Comparison of ENCODE assay signal across 20 cellular contexts in genomic region chr2:171482877-171483276, GRCh38. TPM values are rescaled to one million over a fixed set of nuclear protein-coding genes. Genes with fewer than 3 reads are reported as not detected.
DNase-seq lines count a peak whose midpoint lies in the region; ATAC-seq and TF ChIP-seq lines count a peak whose summit lies in the region.
"Had no signal": no experiment of that assay in that cellular context is flagged by ENCODE, and none has a peak within 500 bp of the region (broad histone marks: within the 10 kb centered on the region; RNA-seq: fewer than 3 reads in every experiment).

No MANE protein-coding gene starts in this region.

- H3K36me3 Mint-ChIP-seq in HFFc6 (ENCODE audit: low read depth), result peaks cover 29% of the 10 kb centered on the region
- H3K36me3 Mint-ChIP-seq in stimulated activated memory B cell treated with anti-CD40 and anti-IgM and Interleukin-4, amounts not matched to agents 10 μg/mL and 1 μg/mL and 100 μg/mL, for 72 hours, result peaks cover 70% of the 10 kb centered on the region

- DNase-seq in A172 (ENCODE audit: low spot score) (peak; percentile 58), HFFc6 (peak; percentile 36), choroid plexus epithelial cell (ENCODE audit: low read depth) (peak; percentile 27), kidney glomerular epithelial cell (lab: John Stamatoyannopoulos, UW) (peak; percentile 37), gastrocnemius medialis (no peak)
- DNase-seq: 8988T; activated B cell treated with CpG ODN at 0.5 μM for 24 hours; amygdala; CD4-positive, alpha-beta memory T cell; lower lobe of right lung; NCI-H1048; NCI-H2171 treated with DMSO at 0.1 percent for 48 hours; sigmoid colon; stimulated activated CD4-positive, alpha-beta T cell treated with anti-CD3 and anti-CD28 coated beads, Interleukin-2, amount 100 ng/mL, for 48 hours; T-helper 1 cell had no signal

- ATAC-seq in HG03280 (IDR thresholded peaks at IDR 0.05; ENCODE audit: unreplicated experiment) (no peak), gastrocnemius medialis (no peak), GM21619 (IDR thresholded peaks at IDR 0.05; ENCODE audit: unreplicated experiment) (no peak)
- ATAC-seq in stimulated activated memory B cell treated with anti-CD40 and anti-IgM and Interleukin-4, amounts not matched to agents 10 μg/mL and 1 μg/mL and 100 μg/mL, for 72 hours, result no peak
- ATAC-seq: lower lobe of right lung had no signal

- no peaks in the 10 kb centered on the region for H3K9me3 ChIP-seq in gastrocnemius medialis
- H3K9me3 ChIP-seq: lower lobe of right lung, sigmoid colon, thoracic aorta had no signal

- intact Hi-C loops in gastrocnemius medialis (cut with DNase I; ENCODE audit: low total_unique reads), result no loop called here

- no peak for TF ChIP-seq POLR2A in gastrocnemius medialis (IDR thresholded peaks at IDR 0.05)

- TF ChIP-seq CTCF in HFFc6 (IDR thresholded peaks at IDR 0.05), result no peak
- no peak for TF ChIP-seq CTCF in choroid plexus epithelial cell (conservative IDR thresholded peaks at IDR 0.05; ENCODE audit: low read depth, low read length)
- no peak for TF ChIP-seq CTCF in gastrocnemius medialis (IDR thresholded peaks at IDR 0.05 in 4 of 5, conservative IDR thresholded peaks at IDR 0.05 in 1 of 5)

- H3K4me1 Mint-ChIP-seq in HFFc6 (ENCODE audit: low read depth), result peaks cover 39% of the 10 kb centered on the region
- H3K4me1 Mint-ChIP-seq in stimulated activated memory B cell treated with anti-CD40 and anti-IgM and Interleukin-4, amounts not matched to agents 10 μg/mL and 1 μg/mL and 100 μg/mL, for 72 hours, result no peaks in the 10 kb centered on the region
- H3K4me1 Mint-ChIP-seq: activated B cell treated with CpG ODN at 0.5 μM for 24 hours had no signal

- H3K27me3 Mint-ChIP-seq in HFFc6 (ENCODE audit: insufficient read depth), result no peaks in the 10 kb centered on the region
- H3K27me3 Mint-ChIP-seq in stimulated activated memory B cell treated with anti-CD40 and anti-IgM and Interleukin-4, amounts not matched to agents 10 μg/mL and 1 μg/mL and 100 μg/mL, for 72 hours, result no peaks in the 10 kb centered on the region
- H3K27me3 Mint-ChIP-seq: activated B cell treated with CpG ODN at 0.5 μM for 24 hours; CD4-positive, alpha-beta memory T cell had no signal

- H3K4me3 ChIP-seq in choroid plexus epithelial cell (ENCODE audit: low read depth, low read length), result no peak overlapping the region
- H3K4me3 ChIP-seq in gastrocnemius medialis, result no peak overlapping the region
- H3K4me3 ChIP-seq: lower lobe of right lung, sigmoid colon, thoracic aorta had no signal

- H3K36me3 ChIP-seq in gastrocnemius medialis, result peaks cover 0 to 19% of the 10 kb centered on the region in 2 donors
- H3K36me3 ChIP-seq: thoracic aorta had no signal

- no peak overlapping the region; the same call in 1 of the 2 replicates for H3K27ac Mint-ChIP-seq in HFFc6
- no peak overlapping the region for H3K27ac Mint-ChIP-seq in stimulated activated memory B cell treated with anti-CD40 and anti-IgM and Interleukin-4, amounts not matched to agents 10 μg/mL and 1 μg/mL and 100 μg/mL, for 72 hours
- H3K27ac Mint-ChIP-seq: activated B cell treated with CpG ODN at 0.5 μM for 24 hours had no signal

- no peaks in the 10 kb centered on the region for H3K9me3 Mint-ChIP-seq in HFFc6
- H3K9me3 Mint-ChIP-seq in stimulated activated memory B cell treated with anti-CD40 and anti-IgM and Interleukin-4, amounts not matched to agents 10 μg/mL and 1 μg/mL and 100 μg/mL, for 72 hours, result no peaks in the 10 kb centered on the region
- H3K9me3 Mint-ChIP-seq: activated B cell treated with CpG ODN at 0.5 μM for 24 hours; CD4-positive, alpha-beta memory T cell had no signal

- H3K4me1 ChIP-seq in gastrocnemius medialis, result no peaks in the 10 kb centered on the region
- H3K4me1 ChIP-seq: lower lobe of right lung had no signal

- no peak overlapping the region for H3K27ac ChIP-seq in gastrocnemius medialis
- H3K27ac ChIP-seq: epithelial cell of prostate, lower lobe of right lung, sigmoid colon, thoracic aorta had no signal

- in situ Hi-C loops in gastrocnemius medialis (cut with MboI; ENCODE audit: low sequenced_read_pairs in 4 of 4), result no loop called here

- no peak overlapping the region for H3K4me3 Mint-ChIP-seq in HFFc6
- H3K4me3 Mint-ChIP-seq in stimulated activated memory B cell treated with anti-CD40 and anti-IgM and Interleukin-4, amounts not matched to agents 10 μg/mL and 1 μg/mL and 100 μg/mL, for 72 hours, result no peak overlapping the region
- H3K4me3 Mint-ChIP-seq: activated B cell treated with CpG ODN at 0.5 μM for 24 hours; CD4-positive, alpha-beta memory T cell had no signal

- H3K27me3 ChIP-seq in gastrocnemius medialis, result no peaks in the 10 kb centered on the region
- H3K27me3 ChIP-seq: sigmoid colon had no signal

RNA-seq across cellular contexts. Expression of gene CYBRD1, which starts 39.4 kb away (rescaled TPM):
- 159 and 186 TPM in 2 replicates for total RNA-seq in A172 (2014; rRNA removed; shearing (Covaris generic))
- 100 to 1,000 TPM; 108 to 141 (median 131) TPM for total RNA-seq in HFFc6 (2021; fragmentation: NEBNext Ultra II Directional; extraction: Animal tissue kit (Norgen Biotek cat#: 25700))
- 10 to 100 TPM; 42.3 to 49.0 (median 43.4) TPM for total RNA-seq in gastrocnemius medialis

RNA-seq across cellular contexts. Expression of gene DCAF17, which starts 48.9 kb away (rescaled TPM):
- total RNA-seq in A172 (2014; rRNA removed; shearing (Covaris generic)), result 27.8 and 35.5 TPM in 2 replicates
- total RNA-seq in HFFc6 (2021; fragmentation: NEBNext Ultra II Directional; extraction: Animal tissue kit (Norgen Biotek cat#: 25700)), result 10 to 100 TPM; 12.8 to 17.6 (median 15.2) TPM
- 10 to 100 TPM in 1 of 4 donors, 1 to 10 TPM in 3; 5.2 to 22.8 (median 8.9) TPM for total RNA-seq in gastrocnemius medialis

RNA-seq across cellular contexts. Expression of gene METTL8, which starts 49.1 kb away (rescaled TPM):
- total RNA-seq in A172 (2014; rRNA removed; shearing (Covaris generic)), result 52.6 and 79.1 TPM in 2 replicates
- 10 to 100 TPM; 17.7 to 26.2 (median 22.3) TPM for total RNA-seq in HFFc6 (2021; fragmentation: NEBNext Ultra II Directional; extraction: Animal tissue kit (Norgen Biotek cat#: 25700))
- 10 to 100 TPM; 10.3 to 22.0 (median 11.0) TPM for total RNA-seq in gastrocnemius medialis

Comparison
In these comparisons a context has a peak if more than half of its experiments do, and no peak if none do; other contexts are left out.
1. DNase-seq: peak in A172 (single experiment), HFFc6 (single experiment), choroid plexus epithelial cell (single experiment) and kidney glomerular epithelial cell (single experiment); none in gastrocnemius medialis (0 of 2).